1 cellular context compared by ENCODE assay signal in the genomic region with DNA sequence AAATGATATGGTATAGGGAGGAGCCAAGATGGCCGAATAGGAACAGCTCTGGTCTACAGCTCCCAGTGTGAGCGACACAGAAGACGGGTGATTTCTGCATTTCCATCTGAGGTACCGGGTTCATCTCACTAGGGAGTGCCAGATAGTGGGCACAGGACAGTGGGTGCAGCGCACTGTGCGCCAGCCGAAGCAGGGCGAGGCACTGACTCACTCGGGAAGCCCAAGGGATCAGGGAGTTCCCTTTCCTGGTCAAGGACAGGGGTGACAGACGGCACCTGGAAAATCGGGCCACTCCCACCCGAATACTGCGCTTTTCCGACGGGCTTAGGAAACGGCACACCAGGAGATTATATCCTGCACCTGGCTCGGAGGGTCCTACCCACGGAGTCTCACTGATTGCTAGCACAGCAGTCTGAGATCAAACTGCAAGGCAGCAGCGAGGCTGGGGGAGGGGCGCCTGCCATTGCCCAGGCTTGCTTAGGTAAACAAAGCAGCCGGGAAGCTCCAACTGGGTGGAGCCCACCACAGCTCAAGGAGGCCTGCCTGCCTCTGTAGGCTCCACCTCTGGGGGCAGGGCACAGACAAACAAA. TPM values are rescaled to one million over a fixed set of nuclear protein-coding genes. Genes with fewer than 3 reads are reported as not detected.
"Had no signal": no experiment of that assay in that cellular context is flagged by ENCODE, and none has a peak within 500 bp of the region (broad histone marks: within the 10 kb centered on the region; RNA-seq: fewer than 3 reads in every experiment).

No MANE protein-coding gene starts in this region.

RNA-seq across cellular contexts. Expression of a gene that starts 26.4 kb away (rescaled TPM):
- total RNA-seq: RPMI7951 had no signal
